11 cellular contexts compared by ENCODE assay signal in the genomic region with DNA sequence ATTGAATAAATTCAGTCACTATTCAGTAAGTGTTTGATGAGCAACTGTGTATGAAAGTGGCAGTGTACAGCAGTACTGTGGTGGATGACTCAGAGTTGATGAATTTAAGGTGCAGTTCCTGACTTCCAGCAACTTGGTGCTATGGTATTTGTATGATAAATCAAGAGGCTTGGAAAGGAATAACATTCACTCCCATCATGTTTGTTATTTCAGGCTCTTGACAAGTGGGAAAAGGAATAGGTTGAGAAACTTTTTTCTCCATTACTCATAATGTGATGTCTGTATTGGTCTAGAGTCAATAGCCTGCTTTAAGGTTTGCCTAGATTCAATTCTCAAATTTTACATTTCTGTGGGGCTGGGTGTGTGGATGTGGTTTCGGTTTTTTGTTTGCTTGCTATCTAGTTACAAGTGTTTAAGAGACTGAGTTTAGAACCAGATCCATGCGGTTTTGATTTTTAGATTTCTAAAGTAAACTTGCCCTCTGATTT. TPM values are rescaled to one million over a fixed set of nuclear protein-coding genes. Genes with fewer than 3 reads are reported as not detected.
DNase-seq lines count a peak whose midpoint lies in the region; ATAC-seq, FAIRE-seq and TF ChIP-seq lines count a peak whose summit lies in the region.
"Had no signal": no experiment of that assay in that cellular context is flagged by ENCODE, and none has a peak within 500 bp of the region (broad histone marks: within the 10 kb centered on the region; RNA-seq: fewer than 3 reads in every experiment).

No MANE protein-coding gene starts in this region.

- no peaks in the 10 kb centered on the region; the same call in 1 of the 3 replicates for H3K4me1 Mint-ChIP-seq in GM23338

- peaks cover 19% of the 10 kb centered on the region for H3K9me3 Mint-ChIP-seq in GM23338

- H3K36me3 ChIP-seq in esophagus squamous epithelium (no peaks in the 10 kb centered on the region), sigmoid colon (no peaks in the 10 kb centered on the region), GM23338 (ENCODE audit: insufficient read depth) (no peaks in the 10 kb centered on the region)
- H3K36me3 ChIP-seq: vagina had no signal

- no peaks in the 10 kb centered on the region for H3F3A ChIP-seq in GM23338 (replicated peaks; ENCODE audit: low read depth)

- no peaks in the 10 kb centered on the region for H4K20me1 ChIP-seq in GM23338 (replicated peaks; ENCODE audit: insufficient read depth)

- DNase-seq in DMS53 (lab: John Stamatoyannopoulos, UW) (peak; percentile 44), DMS53 treated with DMSO at 0.1 percent for 48 hours (lab: John Stamatoyannopoulos, UW; ENCODE audit: unreplicated experiment) (no peak), NCI-H2029 treated with DMSO at 0.1 percent for 48 hours (lab: John Stamatoyannopoulos, UW) (peak; percentile 41), esophagus squamous epithelium (lab: John Stamatoyannopoulos, UW) (no peak), sigmoid colon (no peak), iPS-NIHi11 (ENCODE audit: low spot score) (no peak), GM23338 (ENCODE audit: low spot score) (no peak), GM12892 (ENCODE audit: insufficient read length) (no peak)
- DNase-seq: activated CD4-positive, alpha-beta T cell treated with anti-CD3 and anti-CD28 coated beads, Interleukin-2, amount 10 ng/mL, durations not matched to agents 7 days and 5 days had no signal

- WGBS in esophagus squamous epithelium, 2 donors = 11 to 18% methylated on average over 2 of the region's 2 CpGs
- 57 to 61% methylated on average over 2 of the region's 2 CpGs for WGBS in sigmoid colon, 2 donors

- H3K36me3 Mint-ChIP-seq in GM23338 (ENCODE audit: low read depth) = peaks cover 19% of the 10 kb centered on the region

- TF ChIP-seq CTCF in esophagus squamous epithelium (IDR thresholded peaks at IDR 0.05) (no peak), sigmoid colon (IDR thresholded peaks at IDR 0.05) (no peak), GM23338 (conservative IDR thresholded peaks at IDR 0.05; ENCODE audit: low read depth in 2 of 2) (no peak)

- H3K4me3 ChIP-seq in esophagus squamous epithelium (peak overlapping the region in 1 of 4 donors; percentile 31), sigmoid colon (no peak overlapping the region), GM23338 (no peak overlapping the region)
- H3K4me3 ChIP-seq: vagina had no signal

- H3K27ac Mint-ChIP-seq in GM23338 = no peak overlapping the region
- H3K27ac Mint-ChIP-seq: activated CD4-positive, alpha-beta T cell treated with anti-CD3 and anti-CD28 coated beads, Interleukin-2, amount 10 ng/mL, durations not matched to agents 7 days and 5 days had no signal

- TF ChIP-seq EP300 in sigmoid colon (IDR thresholded peaks at IDR 0.05) = no peak

- no peak overlapping the region for H3K4me2 ChIP-seq in GM23338

- peaks cover 28% of the 10 kb centered on the region for H3K9me2 ChIP-seq in GM23338 (ENCODE audit: insufficient read depth)

- H3K9me3 ChIP-seq in esophagus squamous epithelium (no peaks in the 10 kb centered on the region), sigmoid colon (no peaks in the 10 kb centered on the region)
- H3K9me3 ChIP-seq: vagina had no signal

- H3K4me3 Mint-ChIP-seq in GM23338 = no peak overlapping the region
- H3K4me3 Mint-ChIP-seq: activated CD4-positive, alpha-beta T cell treated with anti-CD3 and anti-CD28 coated beads, Interleukin-2, amount 10 ng/mL, durations not matched to agents 7 days and 5 days had no signal

- no peaks in the 10 kb centered on the region for H3K27me3 Mint-ChIP-seq in GM23338 (ENCODE audit: insufficient read depth, low read depth, poor library complexity)

- no peaks in the 10 kb centered on the region for H3K79me2 ChIP-seq in GM23338 (replicated peaks; ENCODE audit: insufficient read depth)

- peak overlapping the region; percentile 53 to 78 (median 68) for H3K27ac ChIP-seq in esophagus squamous epithelium
- peak overlapping the region; percentile 49 to 83 (median 74) for H3K27ac ChIP-seq in sigmoid colon
- H3K27ac ChIP-seq in GM23338 (ENCODE audit: low read depth) = no peak overlapping the region
- H3K27ac ChIP-seq: 22Rv1, vagina had no signal

- no peaks in the 10 kb centered on the region for H3K27me3 ChIP-seq in esophagus squamous epithelium
- H3K27me3 ChIP-seq in sigmoid colon = no peaks in the 10 kb centered on the region
- H3K27me3 ChIP-seq in GM23338 (ENCODE audit: insufficient read depth) = no peaks in the 10 kb centered on the region
- H3K27me3 ChIP-seq: vagina had no signal

- FAIRE-seq in GM12892 (lab: Jason Lieb, UNC) = no peak

- TF ChIP-seq POLR2A in esophagus squamous epithelium (IDR thresholded peaks at IDR 0.05) (no peak), sigmoid colon (IDR thresholded peaks at IDR 0.05) (no peak), GM12892 (IDR thresholded peaks at IDR 0.05; ENCODE audit: low read depth, low read length) (no peak)

- H3K4me1 ChIP-seq in esophagus squamous epithelium = peaks cover 0 to 51% (median 18%) of the 10 kb centered on the region in 3 donors
- H3K4me1 ChIP-seq in sigmoid colon = peaks cover 0 to 69% (median 64%) of the 10 kb centered on the region in 4 donors
- peaks cover 5% of the 10 kb centered on the region; the same call in 1 of the 2 replicates for H3K4me1 ChIP-seq in GM23338 (ENCODE audit: insufficient read depth)

- H2AFZ ChIP-seq in GM23338 = no peak overlapping the region

- intact Hi-C loops in esophagus squamous epithelium (cut with DNase I) (no loop called here), sigmoid colon (cut with DNase I) (no loop called here)

- no peak for ATAC-seq in GM23338

TF ChIP-seq in GM23338, 12 proteins besides CTCF, POLR2A, EP300 and RAD21 (continues in another document):
- TF ChIP-seq NANOG (IDR thresholded peaks at IDR 0.05; ENCODE audit: borderline replicate concordance) = no peak
- TF ChIP-seq POLR2AphosphoS5 (IDR thresholded peaks at IDR 0.05; ENCODE audit: low read depth) = no peak
- TF ChIP-seq EZH2phosphoT487 (IDR thresholded peaks at IDR 0.05; ENCODE audit: unreplicated experiment) = no peak
- no peak for TF ChIP-seq ZNF114 (CRISPR knock-in tag; IDR thresholded peaks at IDR 0.05)
- TF ChIP-seq ZNF331 (CRISPR knock-in tag; IDR thresholded peaks at IDR 0.05; ENCODE audit: low read depth) = no peak
- TF ChIP-seq, protein P1, sequence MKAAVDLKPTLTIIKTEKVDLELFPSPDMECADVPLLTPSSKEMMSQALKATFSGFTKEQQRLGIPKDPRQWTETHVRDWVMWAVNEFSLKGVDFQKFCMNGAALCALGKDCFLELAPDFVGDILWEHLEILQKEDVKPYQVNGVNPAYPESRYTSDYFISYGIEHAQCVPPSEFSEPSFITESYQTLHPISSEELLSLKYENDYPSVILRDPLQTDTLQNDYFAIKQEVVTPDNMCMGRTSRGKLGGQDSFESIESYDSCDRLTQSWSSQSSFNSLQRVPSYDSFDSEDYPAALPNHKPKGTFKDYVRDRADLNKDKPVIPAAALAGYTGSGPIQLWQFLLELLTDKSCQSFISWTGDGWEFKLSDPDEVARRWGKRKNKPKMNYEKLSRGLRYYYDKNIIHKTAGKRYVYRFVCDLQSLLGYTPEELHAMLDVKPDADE (IDR thresholded peaks at IDR 0.05) = no peak
- TF ChIP-seq CREB1 (CRISPR knock-in tag; IDR thresholded peaks at IDR 0.05; ENCODE audit: low read depth) = no peak
- TF ChIP-seq, protein P2, sequence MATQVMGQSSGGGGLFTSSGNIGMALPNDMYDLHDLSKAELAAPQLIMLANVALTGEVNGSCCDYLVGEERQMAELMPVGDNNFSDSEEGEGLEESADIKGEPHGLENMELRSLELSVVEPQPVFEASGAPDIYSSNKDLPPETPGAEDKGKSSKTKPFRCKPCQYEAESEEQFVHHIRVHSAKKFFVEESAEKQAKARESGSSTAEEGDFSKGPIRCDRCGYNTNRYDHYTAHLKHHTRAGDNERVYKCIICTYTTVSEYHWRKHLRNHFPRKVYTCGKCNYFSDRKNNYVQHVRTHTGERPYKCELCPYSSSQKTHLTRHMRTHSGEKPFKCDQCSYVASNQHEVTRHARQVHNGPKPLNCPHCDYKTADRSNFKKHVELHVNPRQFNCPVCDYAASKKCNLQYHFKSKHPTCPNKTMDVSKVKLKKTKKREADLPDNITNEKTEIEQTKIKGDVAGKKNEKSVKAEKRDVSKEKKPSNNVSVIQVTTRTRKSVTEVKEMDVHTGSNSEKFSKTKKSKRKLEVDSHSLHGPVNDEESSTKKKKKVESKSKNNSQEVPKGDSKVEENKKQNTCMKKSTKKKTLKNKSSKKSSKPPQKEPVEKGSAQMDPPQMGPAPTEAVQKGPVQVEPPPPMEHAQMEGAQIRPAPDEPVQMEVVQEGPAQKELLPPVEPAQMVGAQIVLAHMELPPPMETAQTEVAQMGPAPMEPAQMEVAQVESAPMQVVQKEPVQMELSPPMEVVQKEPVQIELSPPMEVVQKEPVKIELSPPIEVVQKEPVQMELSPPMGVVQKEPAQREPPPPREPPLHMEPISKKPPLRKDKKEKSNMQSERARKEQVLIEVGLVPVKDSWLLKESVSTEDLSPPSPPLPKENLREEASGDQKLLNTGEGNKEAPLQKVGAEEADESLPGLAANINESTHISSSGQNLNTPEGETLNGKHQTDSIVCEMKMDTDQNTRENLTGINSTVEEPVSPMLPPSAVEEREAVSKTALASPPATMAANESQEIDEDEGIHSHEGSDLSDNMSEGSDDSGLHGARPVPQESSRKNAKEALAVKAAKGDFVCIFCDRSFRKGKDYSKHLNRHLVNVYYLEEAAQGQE (IDR thresholded peaks at IDR 0.05; ENCODE audit: unreplicated experiment) = no peak

RNA-seq across cellular contexts. Expression of a gene that starts 35.1 kb away (rescaled TPM):
- total RNA-seq in esophagus squamous epithelium (1 to 10 TPM; 1.8 to 8.4 (median 4.5) TPM), sigmoid colon (10 to 100 TPM; 11.9 to 16.1 (median 15.2) TPM)
- polyA plus RNA-seq in sigmoid colon (1 to 10 TPM in 2 of 3 donors, under 1 TPM in 1; 0.69 to 3.0 (median 1.2) TPM), GM23338 (2016; fragmentation: Nextera tagmentation; extraction: Ambion mirVana) (3.2 and 4.1 TPM in 2 replicates)
- 7.3 and 9.9 TPM in 2 replicates for total RNA-seq in GM23338 (2014; rRNA removed; shearing (Covaris generic))
- polyA plus RNA-seq in GM12892 (2012; ENCODE audit: missing spikeins) = 2.2 TPM

Comparison
In these comparisons a context has a peak if more than half of its experiments do, and no peak if none do; other contexts are left out.
1. DNase-seq: peak in DMS53 (single experiment) and NCI-H2029 treated with DMSO at 0.1 percent for 48 hours (single experiment); none in DMS53 treated with DMSO at 0.1 percent for 48 hours (single experiment), esophagus squamous epithelium (single experiment), sigmoid colon (single experiment), iPS-NIHi11 (single experiment), GM23338 (single experiment) and GM12892 (single experiment).